Comparison of ENCODE assay signal across 24 cellular contexts in the genomic region with DNA sequence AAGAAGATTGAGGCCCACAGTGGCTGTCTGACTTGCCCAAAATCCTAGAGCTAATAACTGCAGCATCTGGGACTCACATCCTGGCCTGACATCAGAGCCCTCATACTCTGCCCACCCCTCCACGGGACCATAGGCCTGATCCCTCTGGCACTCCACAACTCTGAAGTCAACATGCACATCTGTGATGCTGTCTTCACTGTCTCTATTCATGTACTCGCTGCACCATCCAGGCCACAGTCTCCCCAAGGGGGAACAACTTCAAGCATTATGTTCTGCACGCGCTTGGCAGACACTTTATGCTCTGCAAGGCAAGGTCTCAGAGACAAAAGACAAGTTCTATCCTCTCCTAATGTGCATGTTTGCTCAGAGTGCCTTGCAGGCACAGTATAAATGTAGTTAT.
"Had no signal": no experiment of that assay in that cellular context is flagged by ENCODE, and none has a peak within 500 bp of the region (broad histone marks: within the 10 kb centered on the region; RNA-seq: fewer than 3 reads in every experiment).

No MANE protein-coding gene starts in this region.

- DNase-seq: cortex of kidney; effector memory CD4-positive, alpha-beta T cell; immature natural killer cell; left cardiac atrium; left ventricle myocardium inferior; lower lobe of right lung; mesenchymal stem cell; midbrain; occipital lobe; pancreas; retina; right lobe of liver; stimulated activated CD4-positive, alpha-beta T cell treated with anti-CD3 and anti-CD28 coated beads, Interleukin-1b, Interleukin-23, amount 100 ng/mL, for 48 hours; stimulated activated CD4-positive, alpha-beta T cell treated with anti-CD3 and anti-CD28 coated beads, Interleukin-4, amount 100 ng/mL, for 24 hours; stimulated activated naive CD8-positive, alpha-beta T cell treated with anti-CD3 and anti-CD28 coated beads, Interleukin-15, amount 100 ng/mL, for 72 hours; trophoblast cell had no signal

- H3K27ac Mint-ChIP-seq: immature natural killer cell; natural killer cell treated with Interleukin-12 subunit alpha and Interleukin-12 subunit beta and Interleukin-15 and Interleukin-18, amount 100 ng/mL, for 72 hours; neural progenitor cell; stimulated activated memory B cell treated with anti-CD40 and anti-IgM and Interleukin-4, amounts not matched to agents 10 μg/mL and 1 μg/mL and 100 μg/mL, for 72 hours; stimulated activated naive CD8-positive, alpha-beta T cell treated with anti-CD3 and anti-CD28 coated beads, Interleukin-15, amount 100 ng/mL, for 72 hours had no signal

- ATAC-seq: esophagus mucosa; left cardiac atrium; lower lobe of right lung; natural killer cell treated with Interleukin-12 subunit alpha and Interleukin-12 subunit beta and Interleukin-15 and Interleukin-18, amount 100 ng/mL, for 72 hours; pancreas; right lobe of liver; stimulated activated memory B cell treated with anti-CD40 and anti-IgM and Interleukin-4, amounts not matched to agents 10 μg/mL and 1 μg/mL and 100 μg/mL, for 72 hours; stimulated activated naive CD8-positive, alpha-beta T cell treated with anti-CD3 and anti-CD28 coated beads, Interleukin-15, amount 100 ng/mL, for 72 hours had no signal

- H3K9me3 Mint-ChIP-seq: natural killer cell treated with Interleukin-12 subunit alpha and Interleukin-12 subunit beta and Interleukin-15 and Interleukin-18, amount 100 ng/mL, for 72 hours; stimulated activated memory B cell treated with anti-CD40 and anti-IgM and Interleukin-4, amounts not matched to agents 10 μg/mL and 1 μg/mL and 100 μg/mL, for 72 hours; stimulated activated naive CD8-positive, alpha-beta T cell treated with anti-CD3 and anti-CD28 coated beads, Interleukin-15, amount 100 ng/mL, for 72 hours had no signal

- H3K4me2 ChIP-seq: neural progenitor cell had no signal

- FAIRE-seq: endometrium, frontal cortex, keratinocyte, pancreas had no signal

- H3K36me3 ChIP-seq: left ventricle myocardium inferior, lower lobe of right lung, neural progenitor cell, pancreas, prostate gland, right lobe of liver had no signal

- H3K4me3 Mint-ChIP-seq: immature natural killer cell; natural killer cell treated with Interleukin-12 subunit alpha and Interleukin-12 subunit beta and Interleukin-15 and Interleukin-18, amount 100 ng/mL, for 72 hours; neural progenitor cell; stimulated activated memory B cell treated with anti-CD40 and anti-IgM and Interleukin-4, amounts not matched to agents 10 μg/mL and 1 μg/mL and 100 μg/mL, for 72 hours; stimulated activated naive CD8-positive, alpha-beta T cell treated with anti-CD3 and anti-CD28 coated beads, Interleukin-15, amount 100 ng/mL, for 72 hours had no signal

- H3K36me3 Mint-ChIP-seq: immature natural killer cell; natural killer cell treated with Interleukin-12 subunit alpha and Interleukin-12 subunit beta and Interleukin-15 and Interleukin-18, amount 100 ng/mL, for 72 hours; neural progenitor cell; stimulated activated memory B cell treated with anti-CD40 and anti-IgM and Interleukin-4, amounts not matched to agents 10 μg/mL and 1 μg/mL and 100 μg/mL, for 72 hours had no signal

- H3K27ac ChIP-seq: left ventricle myocardium inferior, lower lobe of right lung, neural progenitor cell, pancreas, prostate gland, right lobe of liver had no signal

- H3K9ac ChIP-seq: neural progenitor cell had no signal

- H3K27me3 ChIP-seq: neural progenitor cell, pancreas, right lobe of liver had no signal

- H3K4me3 ChIP-seq: left ventricle myocardium inferior, lower lobe of right lung, neural progenitor cell, pancreas, prostate gland, right lobe of liver had no signal

- H3K4me1 ChIP-seq: lower lobe of right lung, pancreas, right lobe of liver had no signal

- H3K9me3 ChIP-seq: left ventricle myocardium inferior, lower lobe of right lung, pancreas, prostate gland, right lobe of liver had no signal

- H2AFZ ChIP-seq: neural progenitor cell had no signal

- H3K4me1 Mint-ChIP-seq: immature natural killer cell; stimulated activated memory B cell treated with anti-CD40 and anti-IgM and Interleukin-4, amounts not matched to agents 10 μg/mL and 1 μg/mL and 100 μg/mL, for 72 hours; stimulated activated naive CD8-positive, alpha-beta T cell treated with anti-CD3 and anti-CD28 coated beads, Interleukin-15, amount 100 ng/mL, for 72 hours had no signal
